ENCODE assay signal across 18 cellular contexts in the genomic region with DNA sequence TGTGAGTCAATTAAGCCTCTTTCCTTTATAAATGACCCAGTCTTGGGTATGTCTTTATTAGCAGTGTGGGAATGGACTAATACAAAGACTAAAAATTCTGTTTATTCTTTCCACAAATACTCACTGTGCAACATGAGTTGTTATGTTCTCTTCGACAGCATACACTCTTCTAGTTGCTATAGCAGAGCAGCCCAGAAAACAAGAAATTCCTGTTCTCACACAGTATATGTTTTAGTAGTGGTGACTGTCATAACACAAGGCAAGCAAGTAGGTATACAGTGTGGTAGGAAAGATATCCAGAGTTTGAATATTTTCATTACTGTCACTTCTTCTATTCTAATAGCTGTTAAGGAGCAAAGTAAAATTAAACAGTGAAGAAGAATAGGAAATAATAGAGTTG.
"Had no signal": no experiment of that assay in that cellular context is flagged by ENCODE, and none has a peak within 500 bp of the region (broad histone marks: within the 10 kb centered on the region; RNA-seq: fewer than 3 reads in every experiment).

No MANE protein-coding gene starts in this region.

- H3K4me1 ChIP-seq: lower lobe of right lung, parathyroid adenoma, thyroid gland had no signal

- H3K27me3 ChIP-seq: thyroid gland had no signal

- H2AFZ ChIP-seq: parathyroid adenoma had no signal

- H3K27ac ChIP-seq: lower lobe of right lung, parathyroid adenoma, thyroid gland had no signal

- H3K4me1 Mint-ChIP-seq: nephron; stimulated activated memory B cell treated with anti-CD40 and anti-IgM and Interleukin-4, amounts not matched to agents 10 μg/mL and 1 μg/mL and 100 μg/mL, for 72 hours; T-cell had no signal

- H3K4me3 ChIP-seq: lower lobe of right lung, thyroid gland had no signal

- H3K36me3 Mint-ChIP-seq: activated naive CD8-positive, alpha-beta T cell; stimulated activated memory B cell treated with anti-CD40 and anti-IgM and Interleukin-4, amounts not matched to agents 10 μg/mL and 1 μg/mL and 100 μg/mL, for 72 hours; T-cell had no signal

- ATAC-seq: activated CD4-positive, CD25-positive, alpha-beta regulatory T cell treated with anti-CD3 and anti-CD28 coated beads, Interleukin-2, amount 50 U/mL, for 24 hours; left cardiac atrium; sciatic nerve; stimulated activated memory B cell treated with anti-CD40 and anti-IgM and Interleukin-4, amounts not matched to agents 10 μg/mL and 1 μg/mL and 100 μg/mL, for 72 hours; T-cell had no signal

- H3K9me3 ChIP-seq: lower lobe of right lung, thyroid gland had no signal

- H3K4me3 Mint-ChIP-seq: activated naive CD8-positive, alpha-beta T cell; nephron; stimulated activated memory B cell treated with anti-CD40 and anti-IgM and Interleukin-4, amounts not matched to agents 10 μg/mL and 1 μg/mL and 100 μg/mL, for 72 hours; T-cell had no signal

- DNase-seq: activated CD8-positive, alpha-beta memory T cell treated with anti-CD3 and anti-CD28 coated beads for 24 hours; activated gamma-delta T cell; effector CD4-positive, alpha-beta T cell; foreskin fibroblast; hippocampal formation; left cardiac atrium; lower lobe of right lung; midbrain; stimulated activated CD4-positive, alpha-beta T cell treated with anti-CD3 and anti-CD28 coated beads, Interleukin-4, amount 100 ng/mL, for 4 hours; T-cell; T-helper 9 cell; thyroid gland had no signal

- H3K27ac Mint-ChIP-seq: activated naive CD8-positive, alpha-beta T cell; nephron; stimulated activated memory B cell treated with anti-CD40 and anti-IgM and Interleukin-4, amounts not matched to agents 10 μg/mL and 1 μg/mL and 100 μg/mL, for 72 hours; T-cell had no signal

- H3K9ac ChIP-seq: parathyroid adenoma had no signal

- H3K27me3 Mint-ChIP-seq: activated naive CD8-positive, alpha-beta T cell; stimulated activated memory B cell treated with anti-CD40 and anti-IgM and Interleukin-4, amounts not matched to agents 10 μg/mL and 1 μg/mL and 100 μg/mL, for 72 hours; T-cell had no signal

- H3K79me2 ChIP-seq: parathyroid adenoma had no signal

- H3K36me3 ChIP-seq: lower lobe of right lung, thyroid gland had no signal

- H3K9me3 Mint-ChIP-seq: nephron had no signal
